In genomic region chr13:46982856-46983582, GRCh38 we compare ENCODE assay signal across 9 cellular contexts.
DNase-seq lines count a peak whose midpoint lies in the region; ATAC-seq and TF ChIP-seq lines count a peak whose summit lies in the region.
"Had no signal": no experiment of that assay in that cellular context is flagged by ENCODE, and none has a peak within 500 bp of the region (broad histone marks: within the 10 kb centered on the region; RNA-seq: fewer than 3 reads in every experiment).

No MANE protein-coding gene starts in this region.

- H3K36me3 ChIP-seq in A673 (ENCODE audit: insufficient read depth, low read length, poor library complexity, severe bottlenecking), result no peaks in the 10 kb centered on the region
- H3K36me3 ChIP-seq: ascending aorta had no signal

- H3K4me1 ChIP-seq in A673 (ENCODE audit: insufficient read depth, low read length, poor library complexity, severe bottlenecking), result no peaks in the 10 kb centered on the region
- H3K4me1 ChIP-seq: ascending aorta had no signal

- intact Hi-C loops in A673 (cut with micrococcal nuclease; ENCODE audit: unreplicated experiment), result no loop called here

- BruUV-seq in A673 (replicated peaks; lab: Mats Ljungman, UMichigan), result no TSS peak

- in situ Hi-C loops in KBM-7 (cut with MboI; ENCODE audit: low pct_unique_long_range_greater_than_20kb, low sequenced_read_pairs), result no loop called here

- CTCF ChIA-PET in A673 (lab: Charles Lee), result no interaction called here

- POLR2A ChIA-PET in A673 (lab: Charles Lee; ENCODE audit: low non-redundant PET), result no interaction called here

- DNase-seq in SIG-M5 treated with dmso at 0.1 percent for 504 hours (lab: John Stamatoyannopoulos, UW; ENCODE audit: unreplicated experiment) (peak; percentile 65), SIG-M5 (lab: John Stamatoyannopoulos, UW) (no peak), KBM-7 (peak; percentile 29), pons (ENCODE audit: low spot score) (peak; percentile 64), A673 (ENCODE audit: low spot score) (no peak), DMS114 treated with DMSO at 0.1 percent for 48 hours (lab: John Stamatoyannopoulos, UW; ENCODE audit: unreplicated experiment) (no peak)
- DNase-seq in stimulated activated CD4-positive, alpha-beta T cell treated with anti-CD3 and anti-CD28 coated beads, Interleukin-12 subunit alpha, Interleukin-12 subunit beta, amount 100 ng/mL, for 4 hours, result no peak

- no peak overlapping the region for H3K27ac ChIP-seq in A673 (ENCODE audit: low read depth, low read length, poor library complexity, severe bottlenecking)
- H3K27ac ChIP-seq: ascending aorta had no signal

- ATAC-seq in HG02623 (IDR thresholded peaks at IDR 0.05; ENCODE audit: unreplicated experiment), result peak; percentile 91

- no peak overlapping the region for H3K4me3 ChIP-seq in A673 (ENCODE audit: low read depth, low read length, poor library complexity, severe bottlenecking)
- H3K4me3 ChIP-seq: ascending aorta had no signal

- H3K9me3 ChIP-seq in A673 (ENCODE audit: low read depth, low read length, poor library complexity, severe bottlenecking), result no peaks in the 10 kb centered on the region
- H3K9me3 ChIP-seq: ascending aorta had no signal

- peaks cover 26% of the 10 kb centered on the region for H3K27me3 ChIP-seq in A673 (replicated peaks; ENCODE audit: insufficient read depth, low read depth, low read length, poor library complexity)
- H3K27me3 ChIP-seq: ascending aorta had no signal

- TF ChIP-seq CTCF in A673 (conservative IDR thresholded peaks at IDR 0.05; ENCODE audit: low read depth, low read length), result no peak

Comparison
In these comparisons a context has a peak if more than half of its experiments do, and no peak if none do; other contexts are left out.
1. DNase-seq: peak in SIG-M5 treated with dmso at 0.1 percent for 504 hours (single experiment), KBM-7 (single experiment) and pons (single experiment); none in SIG-M5 (single experiment), A673 (single experiment), DMS114 treated with DMSO at 0.1 percent for 48 hours (single experiment) and stimulated activated CD4-positive, alpha-beta T cell treated with anti-CD3 and anti-CD28 coated beads, Interleukin-12 subunit alpha, Interleukin-12 subunit beta, amount 100 ng/mL, for 4 hours (single experiment).